In the genomic region with DNA sequence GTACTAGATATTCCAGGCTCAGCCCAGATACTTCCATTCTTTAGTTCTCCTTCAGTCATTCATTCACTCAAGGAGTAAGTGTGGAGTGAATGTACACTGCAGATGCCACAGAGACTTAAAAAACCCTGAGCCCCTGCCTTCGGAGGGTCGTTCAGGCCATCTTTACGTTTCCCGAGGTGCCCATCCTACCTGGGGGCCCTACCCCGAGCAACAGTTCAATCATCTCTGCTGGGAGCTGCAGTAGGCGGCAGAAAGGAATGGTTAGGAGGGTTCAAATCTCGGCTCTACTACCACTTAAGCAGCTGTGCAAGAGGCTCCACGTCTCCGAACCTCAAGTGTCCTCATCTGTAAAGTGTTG, we compare ENCODE assay signal across 8 cellular contexts. TPM values are rescaled to one million over a fixed set of nuclear protein-coding genes. Genes with fewer than 3 reads are reported as not detected.
DNase-seq lines count a peak whose midpoint lies in the region; FAIRE-seq and TF ChIP-seq lines count a peak whose summit lies in the region.

No MANE protein-coding gene starts in this region.

- H2AFZ ChIP-seq in MM.1S (ENCODE audit: low read length) (peak overlapping the region; percentile 86), endothelial cell of umbilical vein (ENCODE audit: low read depth, low read length) (no peak overlapping the region)

- peaks cover 44% of the 10 kb centered on the region for H3K36me3 Mint-ChIP-seq in Caco-2 (ENCODE audit: insufficient read depth, unreplicated experiment)

- FAIRE-seq in endothelial cell of umbilical vein (lab: Jason Lieb, UNC): peak; percentile 42

- H3K4me1 Mint-ChIP-seq in Caco-2 (ENCODE audit: low read depth, unreplicated experiment): no peaks in the 10 kb centered on the region

- H3K9me3 ChIP-seq in Caco-2: no peaks in the 10 kb centered on the region
- no peaks in the 10 kb centered on the region for H3K9me3 ChIP-seq in MM.1S (replicated peaks; ENCODE audit: insufficient read depth, low read length)
- no peaks in the 10 kb centered on the region for H3K9me3 ChIP-seq in endothelial cell of umbilical vein (replicated peaks; ENCODE audit: control insufficient read depth, insufficient read depth, low read length)
- no peaks in the 10 kb centered on the region for H3K9me3 ChIP-seq in neutrophil

- intact Hi-C loops in Caco-2 (cut with micrococcal nuclease; ENCODE audit: unreplicated experiment): no loop called here
- intact Hi-C loops in endothelial cell of umbilical vein (cut with micrococcal nuclease): loop anchor here (2.0 to 5.0 kb wide), 3 partner anchors 333 to 478 kb away; partner anchors contain the start of genes EMC3 and RPUSD3

- TF ChIP-seq POLR2A in endothelial cell of umbilical vein (IDR thresholded peaks at IDR 0.05; ENCODE audit: low read depth, low read length): no peak

- TF ChIP-seq CTCF in Caco-2 (IDR thresholded peaks at IDR 0.05; ENCODE audit: insufficient read depth in 1 of 2, low read depth in 1 of 2, low read length in 1 of 2, severe bottlenecking in 1 of 2, unreplicated experiment in 1 of 2) (no peak), MM.1S (IDR thresholded peaks at IDR 0.05; ENCODE audit: low read length) (no peak), endothelial cell of umbilical vein (IDR thresholded peaks at IDR 0.05; ENCODE audit: extremely low read depth in 1 of 2, insufficient read depth in 1 of 2, low read depth in 1 of 2, low read length in 2 of 2) (no peak), neutrophil (IDR thresholded peaks at IDR 0.05) (no peak)

- H3K27ac ChIP-seq in MM.1S (ENCODE audit: low read length) (peak overlapping the region; percentile 33; the same call in 1 of the 2 replicates), endothelial cell of umbilical vein (ENCODE audit: insufficient read depth, low read depth, low read length) (peak overlapping the region; percentile 84), neutrophil (peak overlapping the region; percentile 86)

- BruUV-seq in Caco-2 (replicated peaks; lab: Mats Ljungman, UMichigan): no TSS peak
- BruUV-seq in endothelial cell of umbilical vein (replicated peaks; lab: Mats Ljungman, UMichigan): no TSS peak

- POLR2A ChIA-PET in Caco-2 (lab: Charles Lee): interaction anchor here (0.5 to 1.6 kb wide), 4 partner anchors 28 to 120 kb away, joined by 3 to 8 read pairs (median 3); partner anchors contain the start of gene GHRL
- POLR2A ChIA-PET in endothelial cell of umbilical vein (lab: Charles Lee): interaction anchor here (1.6 to 2.2 kb wide), 2 partner anchors 11 to 304 kb away, joined by 4 to 8 read pairs; no protein-coding TSS in a partner anchor

- peaks cover 8% of the 10 kb centered on the region; the same call in 1 of the 2 replicates for H4K20me1 ChIP-seq in MM.1S (ENCODE audit: insufficient read depth, low read length)
- H4K20me1 ChIP-seq in endothelial cell of umbilical vein (replicated peaks; ENCODE audit: control insufficient read depth, extremely low read depth, insufficient read depth, low read length): no peaks in the 10 kb centered on the region

- H3K36me3 ChIP-seq in Caco-2 (ENCODE audit: control insufficient read depth, insufficient read depth, low read length): peaks cover 4% of the 10 kb centered on the region
- peaks cover 2% of the 10 kb centered on the region; the same call in 1 of the 2 replicates for H3K36me3 ChIP-seq in MM.1S (replicated peaks; ENCODE audit: insufficient read depth, low read length)
- H3K36me3 ChIP-seq in endothelial cell of umbilical vein (ENCODE audit: control insufficient read depth in 2 of 2, extremely low read depth in 1 of 2, insufficient read depth in 2 of 2, low read length in 2 of 2): peaks cover 12 to 27% of the 10 kb centered on the region in 2 experiments
- peaks cover 33% of the 10 kb centered on the region for H3K36me3 ChIP-seq in neutrophil

- H3K9me2 ChIP-seq in MM.1S (replicated peaks; ENCODE audit: insufficient read depth, low read length): no peaks in the 10 kb centered on the region

- no peaks in the 10 kb centered on the region for H3K9me1 ChIP-seq in endothelial cell of umbilical vein (replicated peaks; ENCODE audit: control insufficient read depth, extremely low read depth, insufficient read depth, low read length)

- peak overlapping the region; percentile 73 for H3K4me3 ChIP-seq in Caco-2 (ENCODE audit: low read depth, low read length)
- peak overlapping the region; percentile 100 for H3K4me3 ChIP-seq in MM.1S (ENCODE audit: low read length)
- peak overlapping the region; percentile 84 to 99 (median 85) for H3K4me3 ChIP-seq in endothelial cell of umbilical vein (replicated peaks in 1 of 3; ENCODE audit: insufficient read depth in 1 of 3, low read depth in 1 of 3, low read length in 3 of 3)
- peak overlapping the region; percentile 88 to 95 for H3K4me3 ChIP-seq in neutrophil (ENCODE audit: low read depth in 1 of 2, low read length in 1 of 2)

- H3K4me1 ChIP-seq in Caco-2 (peaks cover 22% of the 10 kb centered on the region), MM.1S (ENCODE audit: low read length) (0 out of 2 replicates have a peak, but pooled peaks cover 8% of the 10 kb centered on the region), endothelial cell of umbilical vein (ENCODE audit: control insufficient read depth, extremely low read depth, insufficient read depth, low read length) (peaks cover 25% of the 10 kb centered on the region), neutrophil (ENCODE audit: control insufficient read depth in 1 of 2, insufficient read depth in 1 of 2, low read depth in 1 of 2, low read length in 1 of 2) (peaks cover 14 to 17% of the 10 kb centered on the region in 2 experiments)

- dilution Hi-C loops in endothelial cell of umbilical vein (cut with MboI; ENCODE audit: extremely low pct_ligation_motif_present, low sequenced_read_pairs): no loop called here

- DNase-seq in Caco-2 (no peak), MM.1S (no peak), endothelial cell of umbilical vein (ENCODE audit: low read depth, low spot score) (no peak), OCI-M2 (lab: John Stamatoyannopoulos, UW; ENCODE audit: unreplicated experiment) (no peak), HCEC 1CT (no peak), NK-92 (lab: John Stamatoyannopoulos, UW; ENCODE audit: unreplicated experiment) (no peak)
- no peak for DNase-seq in activated CD4-positive, CD25-positive, alpha-beta regulatory T cell treated with anti-CD3 and anti-CD28 coated beads, Interleukin-2, amount 50 U/mL, for 72 hours

- no peaks in the 10 kb centered on the region for H3F3A ChIP-seq in MM.1S (ENCODE audit: insufficient read depth, low read length)

- CTCF ChIA-PET in Caco-2 (lab: Charles Lee): interaction anchor here (1.2 kb wide), 1 partner anchor 27 kb away, joined by 3 read pairs; no protein-coding TSS in a partner anchor
- CTCF ChIA-PET in endothelial cell of umbilical vein (lab: Charles Lee): interaction anchor here (0.6 to 2.8 kb wide), 7 partner anchors 11 to 604 kb away, joined by 3 to 12 read pairs (median 8); partner anchors contain the start of gene TATDN2

- H3K4me3 Mint-ChIP-seq in Caco-2 (ENCODE audit: unreplicated experiment): peak overlapping the region; percentile 82

- H3K79me2 ChIP-seq in MM.1S (ENCODE audit: low read length): peaks cover 41% of the 10 kb centered on the region
- H3K79me2 ChIP-seq in endothelial cell of umbilical vein (ENCODE audit: control insufficient read depth, insufficient read depth, low read length): peaks cover 41% of the 10 kb centered on the region

- H3K9me3 Mint-ChIP-seq in Caco-2 (ENCODE audit: unreplicated experiment): no peaks in the 10 kb centered on the region

- H3K27me3 Mint-ChIP-seq in Caco-2 (ENCODE audit: insufficient read depth, unreplicated experiment): peaks cover 5% of the 10 kb centered on the region

- no peaks in the 10 kb centered on the region for H3K27me3 ChIP-seq in Caco-2 (replicated peaks; ENCODE audit: control insufficient read depth, insufficient read depth, low read length)
- peaks cover 12% of the 10 kb centered on the region for H3K27me3 ChIP-seq in MM.1S (replicated peaks; ENCODE audit: insufficient read depth, low read length)
- peaks cover 0 to 2% of the 10 kb centered on the region in 2 experiments for H3K27me3 ChIP-seq in endothelial cell of umbilical vein (ENCODE audit: control insufficient read depth in 2 of 2, insufficient read depth in 2 of 2, low read length in 2 of 2)
- H3K27me3 ChIP-seq in neutrophil: peaks cover 6% of the 10 kb centered on the region

- H3K4me2 ChIP-seq in MM.1S (ENCODE audit: low read depth, low read length) (peak overlapping the region; percentile 77), endothelial cell of umbilical vein (ENCODE audit: insufficient read depth, low read length) (peak overlapping the region; percentile 94)

- peak overlapping the region; percentile 90 for H3K27ac Mint-ChIP-seq in Caco-2 (ENCODE audit: unreplicated experiment)

- H3K9ac ChIP-seq in MM.1S (ENCODE audit: low read length): peak overlapping the region; percentile 97
- peak overlapping the region; percentile 98 for H3K9ac ChIP-seq in endothelial cell of umbilical vein (replicated peaks; ENCODE audit: extremely low read depth, insufficient read depth, low read length)

TF ChIP-seq in endothelial cell of umbilical vein, 7 proteins besides CTCF, POLR2A, EP300 and RAD21 (continues in another document):
- TF ChIP-seq EZH2 (IDR thresholded peaks at IDR 0.05; ENCODE audit: borderline replicate concordance, low read depth, low read length, severe bottlenecking): no peak
- no peak for TF ChIP-seq FOS (IDR thresholded peaks at IDR 0.05; ENCODE audit: borderline replicate concordance, insufficient read depth, low read length)
- TF ChIP-seq POLR2AphosphoS5 (IDR thresholded peaks at IDR 0.05; ENCODE audit: insufficient read depth, low read depth, low read length): no peak

RNA-seq across cellular contexts. Expression of gene SEC13, which starts 0.6 kb away (rescaled TPM):
- total RNA-seq in Caco-2 (2022) (135 and 141 TPM in 2 replicates), endothelial cell of umbilical vein (230 and 231 TPM in 2 replicates)
- 245 and 250 TPM in 2 replicates for polyA plus RNA-seq in endothelial cell of umbilical vein
- polyA plus RNA-seq in endothelial cell of umbilical vein (2011; cell fraction: cytosol; rRNA removed): 258 and 279 TPM in 2 replicates
- polyA plus RNA-seq in endothelial cell of umbilical vein (2011; cell fraction: nucleus; rRNA removed): 243 and 264 TPM in 2 replicates
- polyA plus RNA-seq in endothelial cell of umbilical vein (2012): 200 and 205 TPM in 2 replicates
- 334 and 340 TPM in 2 replicates for polyA minus RNA-seq in endothelial cell of umbilical vein
- 118 TPM for polyA minus RNA-seq in endothelial cell of umbilical vein (2011; cell fraction: cytosol; rRNA and poly(A)+ RNA removed)
- 181 and 183 TPM in 2 replicates for polyA minus RNA-seq in endothelial cell of umbilical vein (2011; cell fraction: nucleus; rRNA and poly(A)+ RNA removed)

RNA-seq across cellular contexts. Expression of gene GHRL, which starts 27.6 kb away (rescaled TPM):
- total RNA-seq in Caco-2 (2022) (not detected in 2 replicates), endothelial cell of umbilical vein (not detected in 2 replicates)
- 0.06 TPM in 1 of 2 replicates, not detected in the other for polyA plus RNA-seq in endothelial cell of umbilical vein
- not detected in 2 replicates for polyA plus RNA-seq in endothelial cell of umbilical vein (2011; cell fraction: cytosol; rRNA removed)
- polyA plus RNA-seq in endothelial cell of umbilical vein (2011; cell fraction: nucleus; rRNA removed): 0.49 and 35.3 TPM in 2 replicates
- polyA plus RNA-seq in endothelial cell of umbilical vein (2012): not detected in 2 replicates
- polyA minus RNA-seq in endothelial cell of umbilical vein: not detected in 2 replicates
- not detected for polyA minus RNA-seq in endothelial cell of umbilical vein (2011; cell fraction: cytosol; rRNA and poly(A)+ RNA removed)
- 0.67 TPM in 1 of 2 replicates, not detected in the other for polyA minus RNA-seq in endothelial cell of umbilical vein (2011; cell fraction: nucleus; rRNA and poly(A)+ RNA removed)

Comparison
In these comparisons a context has a peak if more than half of its experiments do, and no peak if none do; other contexts are left out.
1. H3K27ac ChIP-seq: peak in every context shown above with its lines; median percentile 86 in neutrophil; 84 in endothelial cell of umbilical vein; 33 in MM.1S.